ENCODE assay signal across 9 cellular contexts in the genomic region with DNA sequence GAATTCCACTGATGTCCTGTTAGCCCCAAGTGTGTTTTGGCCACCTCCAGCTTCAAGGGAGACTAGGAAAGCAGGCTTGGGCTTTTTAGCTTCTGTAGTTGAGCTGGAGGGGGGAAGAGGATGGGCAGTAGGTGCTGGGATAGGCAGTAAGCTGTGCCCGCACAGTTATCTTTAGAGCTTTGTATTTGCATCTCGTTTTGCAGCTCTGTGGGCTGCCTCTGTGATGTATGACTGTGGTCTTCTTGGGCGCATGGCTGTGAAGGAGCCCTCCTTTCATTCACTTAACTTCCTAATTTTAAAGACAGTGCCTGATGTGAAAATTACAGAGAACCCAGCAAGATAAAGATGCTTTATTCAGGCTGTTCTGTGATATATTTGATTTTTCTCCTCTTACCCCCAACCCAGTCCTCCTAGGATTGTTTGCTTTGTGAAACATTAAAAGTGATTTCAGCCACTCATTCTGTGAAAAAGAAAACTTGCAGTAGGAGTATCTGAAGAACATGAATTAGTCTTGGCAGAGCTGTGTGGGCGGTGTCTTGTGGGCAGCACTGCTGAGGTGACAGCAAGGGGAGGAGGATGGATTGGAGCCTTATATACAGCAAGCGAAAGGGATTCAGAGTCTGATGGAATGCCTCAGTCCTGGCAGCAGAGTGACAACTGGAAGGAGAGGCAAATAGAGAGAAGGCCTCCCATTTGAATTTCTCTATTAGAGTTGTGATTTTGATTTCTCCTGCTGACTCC.
DNase-seq lines count a peak whose midpoint lies in the region; ATAC-seq and TF ChIP-seq lines count a peak whose summit lies in the region.
"Had no signal": no experiment of that assay in that cellular context is flagged by ENCODE, and none has a peak within 500 bp of the region (broad histone marks: within the 10 kb centered on the region; RNA-seq: fewer than 3 reads in every experiment).

No MANE protein-coding gene starts in this region.

- H3K27ac Mint-ChIP-seq in memory B cell (peak overlapping the region; percentile 51), HFFc6 (no peak overlapping the region)

- TF ChIP-seq POLR2A in suprapubic skin (IDR thresholded peaks at IDR 0.05), result no peak

- no peak for TF ChIP-seq EP300 in suprapubic skin (IDR thresholded peaks at IDR 0.05)

- DNase-seq in AG08396 (ENCODE audit: low spot score) (peak; percentile 18), memory B cell (ENCODE audit: low spot score in 2 of 2) (no peak), HFFc6 (no peak), COR-L47 (lab: John Stamatoyannopoulos, UW) (no peak), suprapubic skin (ENCODE audit: low spot score in 2 of 2) (no peak)
- DNase-seq in activated CD4-positive, alpha-beta T cell treated with anti-CD3 and anti-CD28 coated beads for 4 hours, result peak; percentile 33 to 35
- DNase-seq: BE2C had no signal

- H3K36me3 ChIP-seq in HEK293 (ENCODE audit: control insufficient read depth in 2 of 2, insufficient read depth in 1 of 2, low read length in 2 of 2) (peaks cover 0 to 43% of the 10 kb centered on the region in 2 experiments; a peak in 1 of 3 replicates), suprapubic skin (peaks cover 37% of the 10 kb centered on the region)
- H3K36me3 ChIP-seq: BE2C had no signal

- H3K4me3 ChIP-seq in HEK293 (ENCODE audit: low read depth, low read length) (no peak overlapping the region), suprapubic skin (no peak overlapping the region)

- H3K4me1 ChIP-seq in HEK293 (ENCODE audit: control insufficient read depth, insufficient read depth, low read length) (no peaks in the 10 kb centered on the region), suprapubic skin (no peaks in the 10 kb centered on the region)
- H3K4me1 ChIP-seq: BE2C had no signal

- CTCF ChIA-PET in HEK293 (lab: Yijun Ruan, JAX), result no interaction called here

- H3K36me3 Mint-ChIP-seq in memory B cell (peaks cover 40% of the 10 kb centered on the region), HFFc6 (ENCODE audit: low read depth) (peaks cover 29% of the 10 kb centered on the region)

- H3K27me3 Mint-ChIP-seq in memory B cell (no peaks in the 10 kb centered on the region), HFFc6 (ENCODE audit: insufficient read depth) (no peaks in the 10 kb centered on the region; the same call in 1 of the 2 replicates)

- peaks cover 15% of the 10 kb centered on the region for H3K4me1 Mint-ChIP-seq in memory B cell
- H3K4me1 Mint-ChIP-seq in HFFc6 (ENCODE audit: low read depth), result no peaks in the 10 kb centered on the region

- no peaks in the 10 kb centered on the region for H3K27me3 ChIP-seq in suprapubic skin
- H3K27me3 ChIP-seq: BE2C had no signal

- H3K9me3 ChIP-seq in HEK293 (ENCODE audit: control insufficient read depth, insufficient read depth, low read depth, low read length) (no peaks in the 10 kb centered on the region), suprapubic skin (no peaks in the 10 kb centered on the region)
- H3K9me3 ChIP-seq: BE2C had no signal

- H3K27ac ChIP-seq in HEK293 (ENCODE audit: extremely low read depth, low read depth, low read length) (no peak overlapping the region), suprapubic skin (no peak overlapping the region)

- H3K9me3 Mint-ChIP-seq in memory B cell (peaks cover 5% of the 10 kb centered on the region), HFFc6 (no peaks in the 10 kb centered on the region)

- ATAC-seq in memory B cell (ENCODE audit: low read depth), result peak; percentile 83
- no peak for ATAC-seq in GM18858 (IDR thresholded peaks at IDR 0.05; ENCODE audit: unreplicated experiment)

- POLR2A ChIA-PET in HEK293 (lab: Yijun Ruan, JAX), result no interaction called here

- 90% methylated on average over 5 of the region's 5 CpGs for WGBS in suprapubic skin

- H3K4me3 Mint-ChIP-seq in memory B cell (no peak overlapping the region), HFFc6 (no peak overlapping the region)

- TF ChIP-seq CTCF in HEK293 (tag by site-specific recombination; IDR thresholded peaks at IDR 0.05) (no peak), HFFc6 (IDR thresholded peaks at IDR 0.05) (no peak), suprapubic skin (IDR thresholded peaks at IDR 0.05) (no peak)

TF ChIP-seq in HEK293, 187 proteins besides CTCF, POLR2A, EP300 and RAD21 (continues in another document):
- TF ChIP-seq ZSCAN30 (tag by site-specific recombination; IDR thresholded peaks at IDR 0.05) (no peak), HOXC10 (CRISPR knock-in tag; IDR thresholded peaks at IDR 0.05) (no peak), ZFP37 (tag by site-specific recombination; IDR thresholded peaks at IDR 0.05) (no peak), ZNF768 (tag by site-specific recombination; IDR thresholded peaks at IDR 0.05) (no peak)
- TF ChIP-seq, protein P1, sequence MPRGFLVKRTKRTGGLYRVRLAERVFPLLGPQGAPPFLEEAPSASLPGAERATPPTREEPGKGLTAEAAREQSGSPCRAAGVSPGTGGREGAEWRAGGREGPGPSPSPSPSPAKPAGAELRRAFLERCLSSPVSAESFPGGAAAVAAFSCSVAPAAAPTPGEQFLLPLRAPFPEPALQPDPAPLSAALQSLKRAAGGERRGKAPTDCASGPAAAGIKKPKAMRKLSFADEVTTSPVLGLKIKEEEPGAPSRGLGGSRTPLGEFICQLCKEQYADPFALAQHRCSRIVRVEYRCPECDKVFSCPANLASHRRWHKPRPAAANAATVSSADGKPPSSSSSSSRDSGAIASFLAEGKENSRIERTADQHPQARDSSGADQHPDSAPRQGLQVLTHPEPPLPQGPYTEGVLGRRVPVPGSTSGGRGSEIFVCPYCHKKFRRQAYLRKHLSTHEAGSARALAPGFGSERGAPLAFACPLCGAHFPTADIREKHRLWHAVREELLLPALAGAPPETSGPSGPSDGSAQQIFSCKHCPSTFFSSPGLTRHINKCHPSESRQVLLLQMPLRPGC (tag by site-specific recombination; IDR thresholded peaks at IDR 0.05), result no peak
- TF ChIP-seq, protein P2, sequence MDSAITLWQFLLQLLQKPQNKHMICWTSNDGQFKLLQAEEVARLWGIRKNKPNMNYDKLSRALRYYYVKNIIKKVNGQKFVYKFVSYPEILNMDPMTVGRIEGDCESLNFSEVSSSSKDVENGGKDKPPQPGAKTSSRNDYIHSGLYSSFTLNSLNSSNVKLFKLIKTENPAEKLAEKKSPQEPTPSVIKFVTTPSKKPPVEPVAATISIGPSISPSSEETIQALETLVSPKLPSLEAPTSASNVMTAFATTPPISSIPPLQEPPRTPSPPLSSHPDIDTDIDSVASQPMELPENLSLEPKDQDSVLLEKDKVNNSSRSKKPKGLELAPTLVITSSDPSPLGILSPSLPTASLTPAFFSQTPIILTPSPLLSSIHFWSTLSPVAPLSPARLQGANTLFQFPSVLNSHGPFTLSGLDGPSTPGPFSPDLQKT (IDR thresholded peaks at IDR 0.05; ENCODE audit: borderline replicate concordance, low read depth, low read length), result no peak
- TF ChIP-seq, protein P3, sequence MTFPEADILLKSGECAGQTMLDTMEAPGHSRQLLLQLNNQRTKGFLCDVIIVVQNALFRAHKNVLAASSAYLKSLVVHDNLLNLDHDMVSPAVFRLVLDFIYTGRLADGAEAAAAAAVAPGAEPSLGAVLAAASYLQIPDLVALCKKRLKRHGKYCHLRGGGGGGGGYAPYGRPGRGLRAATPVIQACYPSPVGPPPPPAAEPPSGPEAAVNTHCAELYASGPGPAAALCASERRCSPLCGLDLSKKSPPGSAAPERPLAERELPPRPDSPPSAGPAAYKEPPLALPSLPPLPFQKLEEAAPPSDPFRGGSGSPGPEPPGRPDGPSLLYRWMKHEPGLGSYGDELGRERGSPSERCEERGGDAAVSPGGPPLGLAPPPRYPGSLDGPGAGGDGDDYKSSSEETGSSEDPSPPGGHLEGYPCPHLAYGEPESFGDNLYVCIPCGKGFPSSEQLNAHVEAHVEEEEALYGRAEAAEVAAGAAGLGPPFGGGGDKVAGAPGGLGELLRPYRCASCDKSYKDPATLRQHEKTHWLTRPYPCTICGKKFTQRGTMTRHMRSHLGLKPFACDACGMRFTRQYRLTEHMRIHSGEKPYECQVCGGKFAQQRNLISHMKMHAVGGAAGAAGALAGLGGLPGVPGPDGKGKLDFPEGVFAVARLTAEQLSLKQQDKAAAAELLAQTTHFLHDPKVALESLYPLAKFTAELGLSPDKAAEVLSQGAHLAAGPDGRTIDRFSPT (tag by site-specific recombination; IDR thresholded peaks at IDR 0.05), result no peak
- TF ChIP-seq, protein P4, sequence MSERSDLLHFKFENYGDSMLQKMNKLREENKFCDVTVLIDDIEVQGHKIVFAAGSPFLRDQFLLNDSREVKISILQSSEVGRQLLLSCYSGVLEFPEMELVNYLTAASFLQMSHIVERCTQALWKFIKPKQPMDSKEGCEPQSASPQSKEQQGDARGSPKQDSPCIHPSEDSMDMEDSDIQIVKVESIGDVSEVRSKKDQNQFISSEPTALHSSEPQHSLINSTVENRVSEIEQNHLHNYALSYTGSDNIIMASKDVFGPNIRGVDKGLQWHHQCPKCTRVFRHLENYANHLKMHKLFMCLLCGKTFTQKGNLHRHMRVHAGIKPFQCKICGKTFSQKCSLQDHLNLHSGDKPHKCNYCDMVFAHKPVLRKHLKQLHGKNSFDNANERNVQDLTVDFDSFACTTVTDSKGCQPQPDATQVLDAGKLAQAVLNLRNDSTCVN (tag by site-specific recombination; optimal IDR thresholded peaks at IDR 0.05), result no peak
- TF ChIP-seq, protein P5, sequence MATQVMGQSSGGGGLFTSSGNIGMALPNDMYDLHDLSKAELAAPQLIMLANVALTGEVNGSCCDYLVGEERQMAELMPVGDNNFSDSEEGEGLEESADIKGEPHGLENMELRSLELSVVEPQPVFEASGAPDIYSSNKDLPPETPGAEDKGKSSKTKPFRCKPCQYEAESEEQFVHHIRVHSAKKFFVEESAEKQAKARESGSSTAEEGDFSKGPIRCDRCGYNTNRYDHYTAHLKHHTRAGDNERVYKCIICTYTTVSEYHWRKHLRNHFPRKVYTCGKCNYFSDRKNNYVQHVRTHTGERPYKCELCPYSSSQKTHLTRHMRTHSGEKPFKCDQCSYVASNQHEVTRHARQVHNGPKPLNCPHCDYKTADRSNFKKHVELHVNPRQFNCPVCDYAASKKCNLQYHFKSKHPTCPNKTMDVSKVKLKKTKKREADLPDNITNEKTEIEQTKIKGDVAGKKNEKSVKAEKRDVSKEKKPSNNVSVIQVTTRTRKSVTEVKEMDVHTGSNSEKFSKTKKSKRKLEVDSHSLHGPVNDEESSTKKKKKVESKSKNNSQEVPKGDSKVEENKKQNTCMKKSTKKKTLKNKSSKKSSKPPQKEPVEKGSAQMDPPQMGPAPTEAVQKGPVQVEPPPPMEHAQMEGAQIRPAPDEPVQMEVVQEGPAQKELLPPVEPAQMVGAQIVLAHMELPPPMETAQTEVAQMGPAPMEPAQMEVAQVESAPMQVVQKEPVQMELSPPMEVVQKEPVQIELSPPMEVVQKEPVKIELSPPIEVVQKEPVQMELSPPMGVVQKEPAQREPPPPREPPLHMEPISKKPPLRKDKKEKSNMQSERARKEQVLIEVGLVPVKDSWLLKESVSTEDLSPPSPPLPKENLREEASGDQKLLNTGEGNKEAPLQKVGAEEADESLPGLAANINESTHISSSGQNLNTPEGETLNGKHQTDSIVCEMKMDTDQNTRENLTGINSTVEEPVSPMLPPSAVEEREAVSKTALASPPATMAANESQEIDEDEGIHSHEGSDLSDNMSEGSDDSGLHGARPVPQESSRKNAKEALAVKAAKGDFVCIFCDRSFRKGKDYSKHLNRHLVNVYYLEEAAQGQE (tag by site-specific recombination; IDR thresholded peaks at IDR 0.05), result no peak

Comparison
In these comparisons a context has a peak if more than half of its experiments do, and no peak if none do; other contexts are left out.
1. DNase-seq: peak in AG08396 (single experiment) and activated CD4-positive, alpha-beta T cell treated with anti-CD3 and anti-CD28 coated beads for 4 hours (2 of 2); none in memory B cell (0 of 2), HFFc6 (single experiment), COR-L47 (single experiment) and suprapubic skin (0 of 2).